Comparison of ENCODE assay signal across 3 cellular contexts in the genomic region with DNA sequence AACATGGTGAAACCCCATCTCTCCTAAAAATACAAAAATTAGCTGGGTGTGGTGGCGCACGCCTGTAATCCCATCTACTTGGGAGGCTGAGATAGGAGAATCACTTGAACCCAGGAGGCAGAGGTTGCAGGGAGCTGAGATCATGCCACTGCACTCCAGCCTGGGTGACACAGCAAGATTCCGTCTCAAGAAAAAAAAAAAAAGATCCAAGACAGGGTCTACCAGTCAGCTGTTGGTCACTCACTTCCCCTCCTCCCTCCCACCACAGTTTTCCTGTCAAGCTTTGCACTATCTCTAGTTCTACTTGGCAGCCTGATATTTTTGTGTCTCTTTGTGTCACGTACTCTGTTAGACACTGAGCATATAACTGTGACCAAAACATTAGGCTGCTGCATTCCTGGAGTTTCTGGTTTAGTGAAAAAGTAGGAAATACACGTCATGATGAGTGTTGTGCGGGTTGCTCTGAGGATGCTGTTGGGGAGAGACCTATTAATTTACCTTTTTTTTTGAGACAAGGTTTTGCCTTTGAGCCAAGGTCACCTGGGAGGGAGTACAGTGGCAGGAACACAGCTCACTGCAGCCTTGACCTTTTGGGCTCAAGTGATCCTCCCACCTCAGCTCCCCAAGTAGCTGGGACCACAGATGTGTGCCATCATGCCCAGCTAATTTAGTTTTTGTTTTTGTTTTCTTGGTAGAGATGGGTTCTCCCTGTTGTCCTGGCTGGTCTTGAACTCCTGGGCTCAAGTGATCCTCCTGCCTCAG. TPM values are rescaled to one million over a fixed set of nuclear protein-coding genes. Genes with fewer than 3 reads are reported as not detected.
"Had no signal": no experiment of that assay in that cellular context is flagged by ENCODE, and none has a peak within 500 bp of the region (broad histone marks: within the 10 kb centered on the region; RNA-seq: fewer than 3 reads in every experiment).

No MANE protein-coding gene starts in this region.

RNA-seq across cellular contexts. Expression of a gene that starts 48.9 kb away (rescaled TPM):
- total RNA-seq: activated naive CD4-positive, alpha-beta T cell treated with anti-CD3 and anti-CD28 coated beads for 36 hours; mucosa of descending colon; skeletal muscle tissue had no signal
